ENCODE assay signal across 1 cellular context in genomic region chr17:32755045-32755805, GRCh38.
TF ChIP-seq lines count a peak whose summit lies in the region.

No MANE protein-coding gene starts in this region.

TF ChIP-seq in K562, 482 proteins besides CTCF, POLR2A, EP300 and RAD21 (continued from another document and continues in another):
- TF ChIP-seq IRF1 (CRISPR knock-in tag; IDR thresholded peaks at IDR 0.05; ENCODE audit: borderline replicate concordance): no peak
- TF ChIP-seq POU5F1 (IDR thresholded peaks at IDR 0.05; ENCODE audit: borderline replicate concordance, low read depth, low read length, partially characterized antibody): no peak
- TF ChIP-seq CGGBP1 (CRISPR knock-in tag; IDR thresholded peaks at IDR 0.05): no peak
- TF ChIP-seq ARID1B (IDR thresholded peaks at IDR 0.05): no peak
- TF ChIP-seq ZNF184 (CRISPR knock-in tag; IDR thresholded peaks at IDR 0.05): no peak
- 0 out of 2 replicates have a peak, but pooled peaks have one; percentile 18 for TF ChIP-seq CC2D1A (IDR thresholded peaks at IDR 0.05)
- TF ChIP-seq ADNP (tag; IDR thresholded peaks at IDR 0.05): no peak
- TF ChIP-seq RNF219 (CRISPR knock-in tag; IDR thresholded peaks at IDR 0.05): no peak
- TF ChIP-seq HDAC8 (tag; IDR thresholded peaks at IDR 0.05): no peak
- TF ChIP-seq TAF15 (IDR thresholded peaks at IDR 0.05; ENCODE audit: low read depth, low read length): no peak
- no peak for TF ChIP-seq E2F8 (IDR thresholded peaks at IDR 0.05; ENCODE audit: low read depth, partially characterized antibody)
- TF ChIP-seq NR4A1 (CRISPR knock-in tag; IDR thresholded peaks at IDR 0.05): no peak
- no peak for TF ChIP-seq NR4A1 (tag; IDR thresholded peaks at IDR 0.05)
- TF ChIP-seq ZNF699 (CRISPR knock-in tag; IDR thresholded peaks at IDR 0.05; ENCODE audit: insufficient replicate concordance): no peak
- no peak for TF ChIP-seq FOXP1 (CRISPR knock-in tag; IDR thresholded peaks at IDR 0.05)
- peak; percentile 91 for TF ChIP-seq ATF3 (IDR thresholded peaks at IDR 0.05)
- no peak for TF ChIP-seq ATF3 (CRISPR knock-in tag; conservative IDR thresholded peaks at IDR 0.05)
- TF ChIP-seq USF2 (CRISPR knock-in tag; IDR thresholded peaks at IDR 0.05): peak; percentile 27; the same call in 1 of the 2 replicates
- no peak for TF ChIP-seq ZFX (CRISPR knock-in tag; IDR thresholded peaks at IDR 0.05)
- TF ChIP-seq CBX1 (IDR thresholded peaks at IDR 0.05; ENCODE audit: low read depth): no peak
- TF ChIP-seq MAFF (IDR thresholded peaks at IDR 0.05; ENCODE audit: low read length): no peak
- no peak for TF ChIP-seq PKNOX1 (IDR thresholded peaks at IDR 0.05)
- no peak for TF ChIP-seq CCAR2 (IDR thresholded peaks at IDR 0.05; ENCODE audit: low read depth, low read length)
- TF ChIP-seq PTRF (tag; IDR thresholded peaks at IDR 0.05): no peak
- TF ChIP-seq ETS2 (tag; IDR thresholded peaks at IDR 0.05; ENCODE audit: borderline replicate concordance, poor library complexity, severe bottlenecking): no peak
- TF ChIP-seq GTF3C2 (IDR thresholded peaks at IDR 0.05; ENCODE audit: borderline replicate concordance, extremely low read depth, insufficient read length): no peak
- TF ChIP-seq ZNF274 (IDR thresholded peaks at IDR 0.05; ENCODE audit: borderline replicate concordance, low read depth, low read length): no peak
- no peak for TF ChIP-seq POLR2AphosphoS5 (IDR thresholded peaks at IDR 0.05; ENCODE audit: control insufficient read depth, insufficient read depth, low read depth, low read length)
- TF ChIP-seq ZNF449 (CRISPR knock-in tag; IDR thresholded peaks at IDR 0.05): no peak
- TF ChIP-seq JUND (IDR thresholded peaks at IDR 0.05; ENCODE audit: borderline replicate concordance, low read depth, low read length): peak; percentile 92
- TF ChIP-seq JUND (tag; IDR thresholded peaks at IDR 0.05; ENCODE audit: borderline replicate concordance, low read depth, low read length): peak; percentile 97
- TF ChIP-seq HCFC1 (IDR thresholded peaks at IDR 0.05; ENCODE audit: low read depth, low read length): no peak
- TF ChIP-seq STAG1 (CRISPR knock-in tag; IDR thresholded peaks at IDR 0.05; ENCODE audit: borderline replicate concordance): no peak
- no peak for TF ChIP-seq TCF3 (CRISPR knock-in tag; IDR thresholded peaks at IDR 0.05)
- TF ChIP-seq ZNF3 (CRISPR knock-in tag; IDR thresholded peaks at IDR 0.05): no peak
- no peak for TF ChIP-seq ZNF398 (CRISPR knock-in tag; IDR thresholded peaks at IDR 0.05)
- no peak for TF ChIP-seq ZEB2 (IDR thresholded peaks at IDR 0.05)
- TF ChIP-seq MCM7 (IDR thresholded peaks at IDR 0.05): no peak
- TF ChIP-seq KAT7 (CRISPR knock-in tag; IDR thresholded peaks at IDR 0.05; ENCODE audit: borderline replicate concordance): no peak
- no peak for TF ChIP-seq BCLAF1 (IDR thresholded peaks at IDR 0.05; ENCODE audit: borderline replicate concordance in 1 of 2, control insufficient read depth in 1 of 2, low read depth in 2 of 2, low read length in 1 of 2)
- TF ChIP-seq GATA2 (CRISPR knock-in tag; IDR thresholded peaks at IDR 0.05): no peak
- no peak for TF ChIP-seq RBM39 (optimal IDR thresholded peaks at IDR 0.05; ENCODE audit: low read depth, low read length)
- TF ChIP-seq ZFPM2 (CRISPR knock-in tag; IDR thresholded peaks at IDR 0.05): no peak
- TF ChIP-seq RBBP5 (IDR thresholded peaks at IDR 0.05; ENCODE audit: borderline replicate concordance, insufficient read depth, low read length, poor library complexity, severe bottlenecking): no peak
- TF ChIP-seq CBFB (CRISPR knock-in tag; IDR thresholded peaks at IDR 0.05): no peak
- TF ChIP-seq MAZ (CRISPR knock-in tag; conservative IDR thresholded peaks at IDR 0.05 in 1 of 2, IDR thresholded peaks at IDR 0.05 in 1 of 2): no peak
- TF ChIP-seq ELF2 (CRISPR knock-in tag; IDR thresholded peaks at IDR 0.05): no peak
- TF ChIP-seq MTA3 (IDR thresholded peaks at IDR 0.05; ENCODE audit: borderline replicate concordance): no peak
- TF ChIP-seq NFXL1 (CRISPR knock-in tag; IDR thresholded peaks at IDR 0.05): no peak
